ENCODE assay signal across 1 cellular context in genomic region chr12:124492879-124493808, GRCh38.
TF ChIP-seq lines count a peak whose summit lies in the region.

No MANE protein-coding gene starts in this region.

TF ChIP-seq in GM12878, 131 proteins besides CTCF, POLR2A, EP300 and RAD21:
- TF ChIP-seq CBFB (IDR thresholded peaks at IDR 0.05; ENCODE audit: low read depth) (no peak), HDGF (IDR thresholded peaks at IDR 0.05) (peak; percentile 21; the same call in 1 of the 2 replicates), HDAC2 (IDR thresholded peaks at IDR 0.05) (no peak), SREBF1 (IDR thresholded peaks at IDR 0.05; ENCODE audit: low read length) (no peak), NKRF (conservative IDR thresholded peaks at IDR 0.05) (0 out of 2 replicates have a peak, but pooled peaks have one; percentile 1), RUNX3 (IDR thresholded peaks at IDR 0.05; ENCODE audit: low read length) (peak; percentile 25; the same call in 1 of the 2 replicates), ATF7 (IDR thresholded peaks at IDR 0.05; ENCODE audit: low read depth) (no peak), NR2C1 (IDR thresholded peaks at IDR 0.05) (peak; percentile 52; the same call in 1 of the 2 replicates), ZNF274 (IDR thresholded peaks at IDR 0.05; ENCODE audit: insufficient read depth, insufficient read length) (no peak), ZBTB33 (IDR thresholded peaks at IDR 0.05) (peak; percentile 93; the same call in 1 of the 2 replicates), DPF2 (IDR thresholded peaks at IDR 0.05) (peak; percentile 32; the same call in 1 of the 2 replicates), EZH2 (IDR thresholded peaks at IDR 0.05; ENCODE audit: borderline replicate concordance, control insufficient read depth, low read depth, low read length) (no peak), GATAD2B (conservative IDR thresholded peaks at IDR 0.05; ENCODE audit: low read depth) (0 out of 2 replicates have a peak, but pooled peaks have one; percentile 25), ZNF384 (IDR thresholded peaks at IDR 0.05; ENCODE audit: borderline replicate concordance, low read depth, low read length) (no peak), E2F8 (IDR thresholded peaks at IDR 0.05; ENCODE audit: low read depth, partially characterized antibody) (no peak), CHD2 (IDR thresholded peaks at IDR 0.05; ENCODE audit: borderline replicate concordance, low read depth, low read length) (no peak), CUX1 (IDR thresholded peaks at IDR 0.05; ENCODE audit: insufficient replicate concordance, low read depth, low read length) (no peak), NBN (IDR thresholded peaks at IDR 0.05) (no peak), CBX3 (IDR thresholded peaks at IDR 0.05; ENCODE audit: borderline replicate concordance, low read depth) (no peak), NR2F1 (conservative IDR thresholded peaks at IDR 0.05) (peak; percentile 89), USF2 (IDR thresholded peaks at IDR 0.05; ENCODE audit: borderline replicate concordance, low read depth, low read length) (no peak), EGR1 (IDR thresholded peaks at IDR 0.05; ENCODE audit: borderline replicate concordance in 1 of 2, low read depth in 2 of 2, low read length in 2 of 2) (peak in 1 of 2 experiments; percentile 71; a peak in 2 of 3 replicates)
- TF ChIP-seq, protein P1, sequence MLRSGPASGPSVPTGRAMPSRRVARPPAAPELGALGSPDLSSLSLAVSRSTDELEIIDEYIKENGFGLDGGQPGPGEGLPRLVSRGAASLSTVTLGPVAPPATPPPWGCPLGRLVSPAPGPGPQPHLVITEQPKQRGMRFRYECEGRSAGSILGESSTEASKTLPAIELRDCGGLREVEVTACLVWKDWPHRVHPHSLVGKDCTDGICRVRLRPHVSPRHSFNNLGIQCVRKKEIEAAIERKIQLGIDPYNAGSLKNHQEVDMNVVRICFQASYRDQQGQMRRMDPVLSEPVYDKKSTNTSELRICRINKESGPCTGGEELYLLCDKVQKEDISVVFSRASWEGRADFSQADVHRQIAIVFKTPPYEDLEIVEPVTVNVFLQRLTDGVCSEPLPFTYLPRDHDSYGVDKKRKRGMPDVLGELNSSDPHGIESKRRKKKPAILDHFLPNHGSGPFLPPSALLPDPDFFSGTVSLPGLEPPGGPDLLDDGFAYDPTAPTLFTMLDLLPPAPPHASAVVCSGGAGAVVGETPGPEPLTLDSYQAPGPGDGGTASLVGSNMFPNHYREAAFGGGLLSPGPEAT (IDR thresholded peaks at IDR 0.05; ENCODE audit: low read depth): no peak
- TF ChIP-seq, protein P2, sequence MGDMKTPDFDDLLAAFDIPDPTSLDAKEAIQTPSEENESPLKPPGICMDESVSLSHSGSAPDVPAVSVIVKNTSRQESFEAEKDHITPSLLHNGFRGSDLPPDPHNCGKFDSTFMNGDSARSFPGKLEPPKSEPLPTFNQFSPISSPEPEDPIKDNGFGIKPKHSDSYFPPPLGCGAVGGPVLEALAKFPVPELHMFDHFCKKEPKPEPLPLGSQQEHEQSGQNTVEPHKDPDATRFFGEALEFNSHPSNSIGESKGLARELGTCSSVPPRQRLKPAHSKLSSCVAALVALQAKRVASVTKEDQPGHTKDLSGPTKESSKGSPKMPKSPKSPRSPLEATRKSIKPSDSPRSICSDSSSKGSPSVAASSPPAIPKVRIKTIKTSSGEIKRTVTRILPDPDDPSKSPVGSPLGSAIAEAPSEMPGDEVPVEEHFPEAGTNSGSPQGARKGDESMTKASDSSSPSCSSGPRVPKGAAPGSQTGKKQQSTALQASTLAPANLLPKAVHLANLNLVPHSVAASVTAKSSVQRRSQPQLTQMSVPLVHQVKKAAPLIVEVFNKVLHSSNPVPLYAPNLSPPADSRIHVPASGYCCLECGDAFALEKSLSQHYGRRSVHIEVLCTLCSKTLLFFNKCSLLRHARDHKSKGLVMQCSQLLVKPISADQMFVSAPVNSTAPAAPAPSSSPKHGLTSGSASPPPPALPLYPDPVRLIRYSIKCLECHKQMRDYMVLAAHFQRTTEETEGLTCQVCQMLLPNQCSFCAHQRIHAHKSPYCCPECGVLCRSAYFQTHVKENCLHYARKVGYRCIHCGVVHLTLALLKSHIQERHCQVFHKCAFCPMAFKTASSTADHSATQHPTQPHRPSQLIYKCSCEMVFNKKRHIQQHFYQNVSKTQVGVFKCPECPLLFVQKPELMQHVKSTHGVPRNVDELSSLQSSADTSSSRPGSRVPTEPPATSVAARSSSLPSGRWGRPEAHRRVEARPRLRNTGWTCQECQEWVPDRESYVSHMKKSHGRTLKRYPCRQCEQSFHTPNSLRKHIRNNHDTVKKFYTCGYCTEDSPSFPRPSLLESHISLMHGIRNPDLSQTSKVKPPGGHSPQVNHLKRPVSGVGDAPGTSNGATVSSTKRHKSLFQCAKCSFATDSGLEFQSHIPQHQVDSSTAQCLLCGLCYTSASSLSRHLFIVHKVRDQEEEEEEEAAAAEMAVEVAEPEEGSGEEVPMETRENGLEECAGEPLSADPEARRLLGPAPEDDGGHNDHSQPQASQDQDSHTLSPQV (IDR thresholded peaks at IDR 0.05): no peak
